Comparison of ENCODE assay signal across 12 cellular contexts in the genomic region with DNA sequence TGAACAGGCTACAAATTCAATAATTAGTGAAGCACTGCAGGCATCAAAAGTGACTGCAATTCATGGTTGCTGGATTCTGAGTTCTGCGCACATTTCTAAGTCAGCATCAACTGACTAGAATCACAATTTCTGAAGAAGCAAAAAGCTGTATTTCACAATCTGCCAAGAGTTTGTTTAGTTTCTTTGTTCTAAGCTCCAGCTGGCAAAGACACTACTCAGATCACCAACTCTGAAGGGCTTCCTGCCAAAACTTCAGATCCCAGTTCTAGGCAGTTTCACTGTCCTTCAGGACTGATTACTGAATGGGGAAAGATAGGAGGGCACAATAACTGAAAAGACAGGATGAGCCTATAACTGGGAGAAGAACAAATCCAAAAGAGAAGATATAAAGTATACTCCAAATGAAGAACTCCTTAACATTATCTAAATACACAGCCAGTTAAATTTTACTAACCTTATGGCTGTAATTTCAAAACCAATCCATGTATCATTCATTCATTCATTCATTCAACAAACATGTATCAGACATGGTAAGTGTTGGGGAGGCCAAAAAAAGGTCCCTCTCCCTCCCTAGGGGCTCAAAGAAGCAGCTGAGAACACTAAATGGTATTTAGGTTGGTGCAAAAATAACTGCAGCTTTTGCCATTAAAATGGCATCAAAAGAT. TPM values are rescaled to one million over a fixed set of nuclear protein-coding genes. Genes with fewer than 3 reads are reported as not detected.
DNase-seq lines count a peak whose midpoint lies in the region; ATAC-seq and TF ChIP-seq lines count a peak whose summit lies in the region.
"Had no signal": no experiment of that assay in that cellular context is flagged by ENCODE, and none has a peak within 500 bp of the region (broad histone marks: within the 10 kb centered on the region; RNA-seq: fewer than 3 reads in every experiment).

No MANE protein-coding gene starts in this region.

- WGBS in esophagus muscularis mucosa, result 38% methylated on average over 1 of the region's 1 CpG
- WGBS in mesenchymal stem cell, result 88% methylated on average over 1 of the region's 1 CpG
- no CpG with 5 or more reads among the region's 1 CpG for WGBS in H9 (ENCODE audit: extremely low coverage, insufficient read length, low lambda C conversion rate)

- no peak overlapping the region for H4K91ac ChIP-seq in mesenchymal stem cell (ENCODE audit: low read length)
- H4K91ac ChIP-seq in H9 (ENCODE audit: insufficient read length, low read depth, low read length), result no peak overlapping the region

- peaks cover under 1 to 4% (median 2%) of the 10 kb centered on the region in 3 experiments; a peak in 2 of 7 replicates for H3K36me3 Mint-ChIP-seq in H9 (ENCODE audit: insufficient read depth in 1 of 3, low read depth in 3 of 3)
- H3K36me3 Mint-ChIP-seq: CD4-positive, CD25-positive, alpha-beta regulatory T cell had no signal

- ATAC-seq in GM18498 (IDR thresholded peaks at IDR 0.05; ENCODE audit: unreplicated experiment), result no peak
- ATAC-seq in HG02885 (IDR thresholded peaks at IDR 0.05; ENCODE audit: poor library complexity, unreplicated experiment), result no peak

- DNase-seq in NCI-H69 (lab: John Stamatoyannopoulos, UW) (peak; percentile 72), esophagus muscularis mucosa (ENCODE audit: extremely low spot score) (no peak), mesenchymal stem cell (peak; percentile 71), 8988T (no peak), H9 (no peak)
- DNase-seq: CD4-positive, CD25-positive, alpha-beta regulatory T cell had no signal

- H3K23ac ChIP-seq in mesenchymal stem cell (ENCODE audit: low read length in 2 of 2) (no peak overlapping the region), H9 (ENCODE audit: insufficient read length, low read depth, low read length) (no peak overlapping the region)

- H3K4me2 ChIP-seq in mesenchymal stem cell (ENCODE audit: low read length, poor library complexity, severe bottlenecking) (no peak overlapping the region), H9 (ENCODE audit: insufficient read depth, insufficient read length, low read length) (no peak overlapping the region)

- TF ChIP-seq EP300 in esophagus muscularis mucosa (IDR thresholded peaks at IDR 0.05), result no peak

- H3K23me2 ChIP-seq in H9 (ENCODE audit: insufficient read length, low read depth, low read length, poor library complexity, severe bottlenecking), result no peaks in the 10 kb centered on the region

- TF ChIP-seq CTCF in 22Rv1 (IDR thresholded peaks at IDR 0.05), result no peak
- no peak for TF ChIP-seq CTCF in esophagus muscularis mucosa (IDR thresholded peaks at IDR 0.05)
- TF ChIP-seq CTCF in H9 (conservative IDR thresholded peaks at IDR 0.05), result no peak

- no peak overlapping the region for H2AK5ac ChIP-seq in mesenchymal stem cell (ENCODE audit: low read length, severe bottlenecking)
- H2AK5ac ChIP-seq in H9 (ENCODE audit: insufficient read length, low read length), result no peak overlapping the region

- no peak overlapping the region for H4K5ac ChIP-seq in H9 (ENCODE audit: insufficient read length, low read depth, low read length)

- no peak overlapping the region for H2BK20ac ChIP-seq in H9 (ENCODE audit: low read depth, low read length, poor library complexity, severe bottlenecking)

- H2BK120ac ChIP-seq in mesenchymal stem cell (ENCODE audit: low read depth, low read length), result no peak overlapping the region
- no peak overlapping the region for H2BK120ac ChIP-seq in H9 (ENCODE audit: low read depth, low read length, poor library complexity, severe bottlenecking)

- H3K9me3 ChIP-seq in esophagus muscularis mucosa, result no peaks in the 10 kb centered on the region
- H3K9me3 ChIP-seq in mesenchymal stem cell (ENCODE audit: control insufficient read depth, low read length), result no peaks in the 10 kb centered on the region
- no peaks in the 10 kb centered on the region for H3K9me3 ChIP-seq in H9 (ENCODE audit: control insufficient read depth, low read depth, low read length)
- H3K9me3 ChIP-seq: neutrophil, SJSA1, uterus had no signal

- H3K18ac ChIP-seq in mesenchymal stem cell (ENCODE audit: low read depth in 1 of 2, low read length in 2 of 2), result no peak overlapping the region
- no peak overlapping the region for H3K18ac ChIP-seq in H9 (ENCODE audit: insufficient read length, low read depth, low read length)

- no peaks in the 10 kb centered on the region for H3K27me3 Mint-ChIP-seq in H9 (ENCODE audit: low read depth)

- H3K4me1 ChIP-seq in esophagus muscularis mucosa (peaks cover 57 to 80% (median 59%) of the 10 kb centered on the region in 4 donors), mesenchymal stem cell (ENCODE audit: control insufficient read depth, insufficient read depth, low read depth, low read length) (no peaks in the 10 kb centered on the region), H9 (ENCODE audit: insufficient read depth, low read length) (peaks cover 3% of the 10 kb centered on the region; the same call in 1 of the 2 replicates)

- no peak overlapping the region for H3K56ac ChIP-seq in H9 (ENCODE audit: insufficient read length, low read depth, low read length)

- peaks cover 14 to 34% of the 10 kb centered on the region in 2 experiments for H3K4me1 Mint-ChIP-seq in H9
- H3K4me1 Mint-ChIP-seq: CD4-positive, CD25-positive, alpha-beta regulatory T cell had no signal

- no peaks in the 10 kb centered on the region for H3K27me3 ChIP-seq in esophagus muscularis mucosa
- H3K27me3 ChIP-seq in mesenchymal stem cell (ENCODE audit: control insufficient read depth in 1 of 2, insufficient read depth in 1 of 2, low read length in 2 of 2), result no peaks in the 10 kb centered on the region
- no peaks in the 10 kb centered on the region for H3K27me3 ChIP-seq in H9 (ENCODE audit: insufficient read depth, low read length)
- H3K27me3 ChIP-seq: SJSA1, uterus had no signal

- H3K79me1 ChIP-seq in mesenchymal stem cell (replicated peaks; ENCODE audit: low read length, poor library complexity, severe bottlenecking), result peaks cover 2% of the 10 kb centered on the region
- no peaks in the 10 kb centered on the region for H3K79me1 ChIP-seq in H9 (ENCODE audit: insufficient read depth, low read depth, low read length, poor library complexity, severe bottlenecking)

- H3K4ac ChIP-seq in mesenchymal stem cell (ENCODE audit: low read depth in 1 of 2, low read length in 2 of 2) (no peak overlapping the region), H9 (ENCODE audit: low read depth, low read length) (no peak overlapping the region)

- TF ChIP-seq POLR2A in esophagus muscularis mucosa (IDR thresholded peaks at IDR 0.05; ENCODE audit: low read depth), result no peak

- no peaks in the 10 kb centered on the region for H3K36me3 ChIP-seq in esophagus muscularis mucosa
- no peaks in the 10 kb centered on the region for H3K36me3 ChIP-seq in mesenchymal stem cell (ENCODE audit: control insufficient read depth in 1 of 2, insufficient read depth in 2 of 2, low read depth in 1 of 2, low read length in 2 of 2)
- H3K36me3 ChIP-seq: neutrophil, uterus had no signal

- H2BK15ac ChIP-seq in mesenchymal stem cell (ENCODE audit: low read depth, poor library complexity, severe bottlenecking), result no peak overlapping the region
- H2BK15ac ChIP-seq in H9 (ENCODE audit: low read depth, low read length), result no peak overlapping the region

- H3K4me3 Mint-ChIP-seq in H9, result no peak overlapping the region
- H3K4me3 Mint-ChIP-seq: CD4-positive, CD25-positive, alpha-beta regulatory T cell had no signal

- H3K9me3 Mint-ChIP-seq in H9, result no peaks in the 10 kb centered on the region

- H3T11ph ChIP-seq in H9 (ENCODE audit: low read length), result no peak overlapping the region

- no peaks in the 10 kb centered on the region for H4K20me1 ChIP-seq in H9 (ENCODE audit: control insufficient read depth, insufficient read depth, insufficient read length)

- 0 out of 2 replicates have a peak overlapping the region, but pooled peaks have one; percentile 9 for H3K27ac ChIP-seq in 22Rv1
- peak overlapping the region; percentile 28 to 44 (median 34) for H3K27ac ChIP-seq in esophagus muscularis mucosa (replicated peaks in 1 of 4)
- H3K27ac ChIP-seq in mesenchymal stem cell (ENCODE audit: low read length, poor library complexity, severe bottlenecking), result no peak overlapping the region
- no peak overlapping the region for H3K27ac ChIP-seq in H9 (ENCODE audit: insufficient read length, low read depth, low read length)
- H3K27ac ChIP-seq: neutrophil, SJSA1 had no signal

- H3K9ac ChIP-seq in mesenchymal stem cell (ENCODE audit: low read length) (peak overlapping the region; percentile 45), H9 (ENCODE audit: extremely low read depth, insufficient read length, low read length) (no peak overlapping the region)

- intact Hi-C loops in esophagus muscularis mucosa (cut with DNase I), result no loop called here

- H3K14ac ChIP-seq in mesenchymal stem cell (ENCODE audit: low read length in 2 of 2) (no peak overlapping the region), H9 (ENCODE audit: insufficient read depth, low read length) (no peak overlapping the region)

- H3K27ac Mint-ChIP-seq in H9, result no peak overlapping the region
- H3K27ac Mint-ChIP-seq: CD4-positive, CD25-positive, alpha-beta regulatory T cell had no signal

- no peak overlapping the region for H2BK5ac ChIP-seq in mesenchymal stem cell (ENCODE audit: low read depth, low read length, poor library complexity, severe bottlenecking)
- no peak overlapping the region for H2BK5ac ChIP-seq in H9 (ENCODE audit: insufficient read length, low read length)

- H2BK12ac ChIP-seq in mesenchymal stem cell (ENCODE audit: low read length in 2 of 2), result no peak overlapping the region
- H2BK12ac ChIP-seq in H9 (ENCODE audit: insufficient read length, low read depth, low read length), result no peak overlapping the region

- H4K8ac ChIP-seq in mesenchymal stem cell (ENCODE audit: low read length) (no peak overlapping the region), H9 (replicated peaks; ENCODE audit: insufficient read length, low read depth, low read length) (no peak overlapping the region)

- H3K79me2 ChIP-seq in H9 (ENCODE audit: insufficient read depth, low read length), result peaks cover 24% of the 10 kb centered on the region; the same call in 1 of the 2 replicates

- H2AFZ ChIP-seq in mesenchymal stem cell (ENCODE audit: low read depth, low read length) (no peak overlapping the region), H9 (ENCODE audit: low read length) (no peak overlapping the region)

- H3K4me3 ChIP-seq in esophagus muscularis mucosa (no peak overlapping the region), mesenchymal stem cell (ENCODE audit: insufficient read depth in 1 of 2, low read depth in 1 of 2, low read length in 2 of 2) (no peak overlapping the region)
- H3K4me3 ChIP-seq: SJSA1, uterus had no signal

RNA-seq across cellular contexts. Expression of gene TJP1, which starts 17.1 kb away (rescaled TPM):
- total RNA-seq in esophagus muscularis mucosa (100 to 1,000 TPM in 1 of 4 donors, 10 to 100 TPM in 3; 69.4 to 108 (median 90.2) TPM), H9 (2021) (136 and 140 TPM in 2 replicates)
- polyA plus RNA-seq in mesenchymal stem cell (2013, experiment 1 of 2), result 44.3 TPM
- 41.4 TPM for polyA plus RNA-seq in mesenchymal stem cell (2013, experiment 2 of 2)
- total RNA-seq: CD4-positive, CD25-positive, alpha-beta regulatory T cell had no signal

Comparison
In these comparisons a context has a peak if more than half of its experiments do, and no peak if none do; other contexts are left out.
1. H3K27ac ChIP-seq: peak in 22Rv1 (single experiment) and esophagus muscularis mucosa (4 of 4); none in mesenchymal stem cell (single experiment) and H9 (single experiment).
2. DNase-seq: peak in NCI-H69 (single experiment) and mesenchymal stem cell (single experiment); none in esophagus muscularis mucosa (single experiment), 8988T (single experiment) and H9 (single experiment).